ENCODE assay signal across 9 cellular contexts in genomic region chr22:45552580-45553332, GRCh38. TPM values are rescaled to one million over a fixed set of nuclear protein-coding genes. Genes with fewer than 3 reads are reported as not detected.
DNase-seq lines count a peak whose midpoint lies in the region; ATAC-seq and TF ChIP-seq lines count a peak whose summit lies in the region.
"Had no signal": no experiment of that assay in that cellular context is flagged by ENCODE, and none has a peak within 500 bp of the region (broad histone marks: within the 10 kb centered on the region; RNA-seq: fewer than 3 reads in every experiment).

No MANE protein-coding gene starts in this region.

- no peak overlapping the region for H3K4me3 Mint-ChIP-seq in nephron progenitor cell

- H3K4me3 ChIP-seq in fibroblast of mammary gland (ENCODE audit: control insufficient read depth, low read depth, low read length), result no peak overlapping the region

- peak; percentile 89 for DNase-seq in AG08396 (ENCODE audit: low spot score)
- peak; percentile 92 for DNase-seq in RPMI7951 (ENCODE audit: low read depth)
- DNase-seq in fibroblast of mammary gland (ENCODE audit: low read depth), result peak; percentile 97
- peak; percentile 51 for DNase-seq in nephron progenitor cell
- DNase-seq in GM19238 (ENCODE audit: insufficient read length, low spot score), result no peak
- DNase-seq in NCI-H1105 (lab: John Stamatoyannopoulos, UW), result no peak
- no peak for DNase-seq in HUDEP-2 (lab: John Stamatoyannopoulos, UW; ENCODE audit: unreplicated experiment in 76 of 76)

- TF ChIP-seq CTCF in fibroblast of mammary gland (conservative IDR thresholded peaks at IDR 0.05; ENCODE audit: control insufficient read depth, insufficient read depth, low read depth, low read length) (peak; percentile 42), nephron progenitor cell (IDR thresholded peaks at IDR 0.05) (no peak)

- peaks cover 8% of the 10 kb centered on the region for H3K9me3 Mint-ChIP-seq in nephron progenitor cell

- peaks cover 40% of the 10 kb centered on the region for H3K4me1 Mint-ChIP-seq in nephron progenitor cell

- peaks cover 6% of the 10 kb centered on the region for H3K27me3 Mint-ChIP-seq in nephron progenitor cell (ENCODE audit: low read depth, poor library complexity)

- peak overlapping the region; percentile 61 for H3K27ac Mint-ChIP-seq in nephron progenitor cell

- ATAC-seq in GM21367 (IDR thresholded peaks at IDR 0.05; ENCODE audit: unreplicated experiment), result no peak

- peaks cover 60% of the 10 kb centered on the region for H3K36me3 Mint-ChIP-seq in nephron progenitor cell (ENCODE audit: low read depth)

RNA-seq across cellular contexts. Expression of gene FBLN1, which starts 50.1 kb away (rescaled TPM):
- total RNA-seq in RPMI7951 (2014; rRNA removed; shearing (Covaris generic)), result 1.7 and 2.1 TPM in 2 replicates
- total RNA-seq: T-helper 1 cell treated with Interleukin-12 subunit alpha and Interleukin-12 subunit beta and Interleukin-4 antibody, amounts not matched to agents 30 ng/mL and 1 ng/mL, for 36 hours had no signal

Comparison
In these comparisons a context has a peak if more than half of its experiments do, and no peak if none do; other contexts are left out.
1. DNase-seq: peak in AG08396 (single experiment), RPMI7951 (single experiment), fibroblast of mammary gland (single experiment) and nephron progenitor cell (single experiment); none in GM19238 (single experiment), NCI-H1105 (single experiment) and HUDEP-2 (0 of 76).